ENCODE assay signal across 8 cellular contexts in genomic region chrY:13435968-13436937, GRCh38. TPM values are rescaled to one million over a fixed set of nuclear protein-coding genes. Genes with fewer than 3 reads are reported as not detected.
DNase-seq lines count a peak whose midpoint lies in the region; ATAC-seq, FAIRE-seq and TF ChIP-seq lines count a peak whose summit lies in the region.

No MANE protein-coding gene starts in this region.

- peak overlapping the region; percentile 55 for H3K4me3 ChIP-seq in A549
- H3K4me3 ChIP-seq in colonic mucosa, result no peak overlapping the region

- intact Hi-C loops in left ventricle myocardium superior (cut with micrococcal nuclease), result no loop called here
- intact Hi-C loops in colonic mucosa (cut with DNase I), result no loop called here

- no peak for FAIRE-seq in A549 (lab: Jason Lieb, UNC)

- ATAC-seq in A549 (peak; percentile 83 to 90), HG02678 (IDR thresholded peaks at IDR 0.05; ENCODE audit: unreplicated experiment) (peak; percentile 95), left ventricle myocardium superior (peak; percentile 97)

- TF ChIP-seq EP300 in A549 (IDR thresholded peaks at IDR 0.05), result no peak

- CTCF ChIA-PET in A549 (lab: Yijun Ruan, JAX), result no interaction called here

- H3K4me1 ChIP-seq in A549 (peaks cover 3% of the 10 kb centered on the region; the same call in 1 of the 3 replicates), colonic mucosa (no peaks in the 10 kb centered on the region)

- H3K9ac ChIP-seq in colonic mucosa (ENCODE audit: low read depth in 2 of 2, low read length in 2 of 2), result no peak overlapping the region

- H3K9me3 ChIP-seq in A549 (no peaks in the 10 kb centered on the region), colonic mucosa (no peaks in the 10 kb centered on the region)

- DNase-seq in A549 (ENCODE audit: low read depth in 1 of 2, low spot score in 1 of 2) (peak; percentile 18 to 66), left ventricle myocardium superior (peak; percentile 51), islet precursor cell (no peak), NK-92 (lab: John Stamatoyannopoulos, UW; ENCODE audit: unreplicated experiment) (no peak), SW 1271 (lab: John Stamatoyannopoulos, UW) (no peak), colonic mucosa (no peak)
- peak; percentile 24 for DNase-seq in activated CD4-positive, alpha-beta T cell treated with anti-CD3 and anti-CD28 coated beads for 1 hour

- WGBS in A549 (ENCODE audit: missing lambda C conversion rate), result 1% methylated on average over 14 of the region's 25 CpGs

- peak overlapping the region; percentile 91 for H3K4me2 ChIP-seq in A549

- TF ChIP-seq CTCF in A549 (IDR thresholded peaks at IDR 0.05), result no peak
- TF ChIP-seq CTCF in colonic mucosa (IDR thresholded peaks at IDR 0.05), result no peak

- no peaks in the 10 kb centered on the region for H3K36me3 ChIP-seq in colonic mucosa

- H3K27ac ChIP-seq in A549 (peak overlapping the region; percentile 76 to 86), colonic mucosa (no peak overlapping the region)

- no peaks in the 10 kb centered on the region for H3K27me3 ChIP-seq in colonic mucosa

- POLR2A ChIA-PET in A549 (lab: Yijun Ruan, JAX), result no interaction called here

- TF ChIP-seq RAD21 in A549 (conservative IDR thresholded peaks at IDR 0.05 in 1 of 2, IDR thresholded peaks at IDR 0.05 in 1 of 2), result no peak

- TF ChIP-seq POLR2A in A549 (IDR thresholded peaks at IDR 0.05; ENCODE audit: low read length), result no peak

TF ChIP-seq in A549, 52 proteins besides CTCF, POLR2A, EP300 and RAD21:
- no peak for TF ChIP-seq HDAC2 (IDR thresholded peaks at IDR 0.05)
- no peak for TF ChIP-seq RARB (CRISPR knock-in tag; IDR thresholded peaks at IDR 0.05)
- no peak for TF ChIP-seq ZSCAN20 (CRISPR knock-in tag; IDR thresholded peaks at IDR 0.05)
- no peak for TF ChIP-seq TFCP2L1 (CRISPR knock-in tag; IDR thresholded peaks at IDR 0.05)
- TF ChIP-seq HMGXB4 (CRISPR knock-in tag; IDR thresholded peaks at IDR 0.05; ENCODE audit: borderline replicate concordance), result no peak
- no peak for TF ChIP-seq E2F6 (IDR thresholded peaks at IDR 0.05; ENCODE audit: borderline replicate concordance, low read depth)
- no peak for TF ChIP-seq ATOH8 (CRISPR knock-in tag; IDR thresholded peaks at IDR 0.05; ENCODE audit: low read depth)
- no peak for TF ChIP-seq MAX (IDR thresholded peaks at IDR 0.05)
- no peak for TF ChIP-seq HEYL (CRISPR knock-in tag; IDR thresholded peaks at IDR 0.05)
- no peak for TF ChIP-seq ESRRA (IDR thresholded peaks at IDR 0.05; ENCODE audit: borderline replicate concordance, low read length)
- no peak for TF ChIP-seq ELK1 (IDR thresholded peaks at IDR 0.05; ENCODE audit: low read depth, low read length)
- no peak for TF ChIP-seq POLR2AphosphoS2 (conservative IDR thresholded peaks at IDR 0.05; ENCODE audit: low read length)
- no peak for TF ChIP-seq FOSL2 (IDR thresholded peaks at IDR 0.05)
- TF ChIP-seq FOSL2 (CRISPR knock-in tag; IDR thresholded peaks at IDR 0.05), result no peak
- no peak for TF ChIP-seq RNF2 (IDR thresholded peaks at IDR 0.05; ENCODE audit: borderline replicate concordance, low read depth)
- no peak for TF ChIP-seq PBX3 (IDR thresholded peaks at IDR 0.05)
- no peak for TF ChIP-seq PHF8 (IDR thresholded peaks at IDR 0.05; ENCODE audit: borderline replicate concordance, low read depth)
- TF ChIP-seq REST (IDR thresholded peaks at IDR 0.05), result no peak
- no peak for TF ChIP-seq JUNB (IDR thresholded peaks at IDR 0.05)
- TF ChIP-seq RCOR1 (IDR thresholded peaks at IDR 0.05; ENCODE audit: low read depth, low read length), result no peak

RNA-seq across cellular contexts. Expression of gene UTY, which starts 43.6 kb away (rescaled TPM):
- polyA plus RNA-seq in A549 (2011; rRNA removed), result 12.3 and 12.5 TPM in 2 replicates
- polyA plus RNA-seq in A549 (2012; cell fraction: cytosol; rRNA removed), result 2.0 TPM in 2 replicates
- 3.3 and 4.1 TPM in 2 replicates for polyA plus RNA-seq in A549 (2012; cell fraction: nucleus; rRNA removed)
- 2.8 to 3.1 TPM (median 2.9 TPM) in 3 replicates for polyA plus RNA-seq in A549 (2017; fragmentation: RNase III; extraction: RNeasy Plus Mini Kit Qiagen cat#74134 plus additional on column Dnase treatment)
- polyA minus RNA-seq in A549 (2011; rRNA and poly(A)+ RNA removed), result 32.2 and 33.0 TPM in 2 replicates
- total RNA-seq in left ventricle myocardium superior, result 11.0 TPM
- total RNA-seq in colonic mucosa, result under 1 TPM in 1 of 2 donors, not detected in 1; 0.12 TPM

Comparison
In these comparisons a context has a peak if more than half of its experiments do, and no peak if none do; other contexts are left out.
1. DNase-seq: peak in A549 (2 of 2), activated CD4-positive, alpha-beta T cell treated with anti-CD3 and anti-CD28 coated beads for 1 hour (single experiment) and left ventricle myocardium superior (single experiment); none in islet precursor cell (single experiment), NK-92 (single experiment), SW 1271 (0 of 2) and colonic mucosa (single experiment).
2. Peak in every context shown above with its lines, with median percentiles within 50 percentile points of each other: ATAC-seq.